In genomic region chr2:64330691-64331429, GRCh38 we compare ENCODE assay signal across 8 cellular contexts.
DNase-seq lines count a peak whose midpoint lies in the region; ATAC-seq and TF ChIP-seq lines count a peak whose summit lies in the region.

No MANE protein-coding gene starts in this region.

- H3K4me3 ChIP-seq in DND-41 (ENCODE audit: low read depth in 1 of 2, low read length in 2 of 2), result no peak overlapping the region

- H3K36me3 ChIP-seq in DND-41 (ENCODE audit: insufficient read depth, low read length), result no peaks in the 10 kb centered on the region

- no peaks in the 10 kb centered on the region for H4K20me1 ChIP-seq in DND-41 (ENCODE audit: insufficient read depth, low read length)

- peak; percentile 98 for TF ChIP-seq CTCF in DND-41 (IDR thresholded peaks at IDR 0.05; ENCODE audit: borderline replicate concordance, extremely low read depth, low read length, poor library complexity, severe bottlenecking)

- H2AFZ ChIP-seq in DND-41 (ENCODE audit: low read depth, low read length), result 0 out of 2 replicates have a peak overlapping the region, but pooled peaks have one; percentile 17

- peaks cover 55% of the 10 kb centered on the region for H3K4me1 Mint-ChIP-seq in activated naive CD4-positive, alpha-beta T cell treated with anti-CD3 and anti-CD28 coated beads, Interleukin-2, amount 10 ng/mL, durations not matched to agents 7 days and 5 days

- CTCF ChIA-PET in activated naive CD4-positive, alpha-beta T cell treated with anti-CD3 and anti-CD28 coated beads, Interleukin-2, amount 10 ng/mL, durations not matched to agents 7 days and 5 days (lab: Charles Lee), result interaction anchor here (0.7 to 7.4 kb wide), 64 partner anchors 10 to 632 kb away, joined by 3 to 211 read pairs (median 4); no protein-coding TSS in a partner anchor

- no peaks in the 10 kb centered on the region for H3K9me3 ChIP-seq in DND-41 (ENCODE audit: insufficient read depth, low read length, severe bottlenecking)

- no peak overlapping the region for H3K9ac ChIP-seq in DND-41 (ENCODE audit: low read depth, low read length)

- H3K27ac Mint-ChIP-seq in activated naive CD4-positive, alpha-beta T cell treated with anti-CD3 and anti-CD28 coated beads, Interleukin-2, amount 10 ng/mL, durations not matched to agents 7 days and 5 days, result peak overlapping the region; percentile 66

- peaks cover 40% of the 10 kb centered on the region for H3K27me3 Mint-ChIP-seq in activated naive CD4-positive, alpha-beta T cell treated with anti-CD3 and anti-CD28 coated beads, Interleukin-2, amount 10 ng/mL, durations not matched to agents 7 days and 5 days

- H3K36me3 Mint-ChIP-seq in activated naive CD4-positive, alpha-beta T cell treated with anti-CD3 and anti-CD28 coated beads, Interleukin-2, amount 10 ng/mL, durations not matched to agents 7 days and 5 days, result no peaks in the 10 kb centered on the region

- in situ Hi-C loops in SK-MEL-5 (cut with HindIII; ENCODE audit: low pct_unique_long_range_greater_than_20kb, low sequenced_read_pairs), result loop anchor here (10.0 kb wide), 1 partner anchor 224 kb away; no protein-coding TSS in a partner anchor

- peaks cover 10% of the 10 kb centered on the region for H3K27me3 ChIP-seq in DND-41 (ENCODE audit: insufficient read depth, low read length, poor library complexity)

- peak; percentile 86 for ATAC-seq in DND-41 (ENCODE audit: insufficient read depth, low read depth)
- ATAC-seq in GM18909 (IDR thresholded peaks at IDR 0.05; ENCODE audit: poor library complexity, unreplicated experiment), result no peak

- no peak overlapping the region for H3K27ac ChIP-seq in DND-41 (ENCODE audit: low read length)

- H3K79me2 ChIP-seq in DND-41 (ENCODE audit: insufficient read depth, low read length), result no peaks in the 10 kb centered on the region

- peaks cover 7% of the 10 kb centered on the region; the same call in 1 of the 2 replicates for H3K4me1 ChIP-seq in DND-41 (ENCODE audit: insufficient read depth, low read length)

- DNase-seq in DND-41 (peak; percentile 71), NAMALWA (ENCODE audit: low spot score) (peak; percentile 86), SK-MEL-5 (ENCODE audit: low read depth, low spot score) (peak; percentile 85), globus pallidus (ENCODE audit: low spot score) (peak; percentile 78), non-pigmented ciliary epithelial cell (ENCODE audit: low read depth) (peak; percentile 42), stromal cell of bone marrow (ENCODE audit: low read depth) (peak; percentile 75)
- DNase-seq in activated naive CD4-positive, alpha-beta T cell treated with anti-CD3 and anti-CD28 coated beads, Interleukin-2, amount 10 ng/mL, durations not matched to agents 7 days and 5 days, result peak; percentile 84

- no peaks in the 10 kb centered on the region for H3K9me3 Mint-ChIP-seq in activated naive CD4-positive, alpha-beta T cell treated with anti-CD3 and anti-CD28 coated beads, Interleukin-2, amount 10 ng/mL, durations not matched to agents 7 days and 5 days

- peak overlapping the region; percentile 41 for H3K4me3 Mint-ChIP-seq in activated naive CD4-positive, alpha-beta T cell treated with anti-CD3 and anti-CD28 coated beads, Interleukin-2, amount 10 ng/mL, durations not matched to agents 7 days and 5 days

- H3K4me2 ChIP-seq in DND-41 (ENCODE audit: insufficient read depth, low read length), result no peak overlapping the region
